In genomic region chr18:58287626-58288289, GRCh38 we compare ENCODE assay signal across 17 cellular contexts.
A peak's percentile ranks its signal among the peaks of the same experiment; 100 is the strongest.
DNase-seq lines count a peak whose midpoint lies in the region; ATAC-seq, FAIRE-seq and TF ChIP-seq lines count a peak whose summit lies in the region.
"Had no signal": no experiment of that assay in that cellular context is flagged by ENCODE, and none has a peak within 500 bp of the region (broad histone marks: within the 10 kb centered on the region; RNA-seq: fewer than 3 reads in every experiment).

No MANE protein-coding gene starts in this region.

- FAIRE-seq in A549 (lab: Jason Lieb, UNC) = no peak

- no peak overlapping the region for H2BK12ac ChIP-seq in mesenchymal stem cell (ENCODE audit: low read length in 2 of 2)

- H3K79me2 ChIP-seq in mammary epithelial cell (ENCODE audit: insufficient read depth, low read length) = peaks cover 98% of the 10 kb centered on the region
- H3K79me2 ChIP-seq: parathyroid adenoma had no signal

- no peak overlapping the region for H3K4ac ChIP-seq in mesenchymal stem cell (ENCODE audit: low read depth in 1 of 2, low read length in 2 of 2)

- H3K18ac ChIP-seq in mesenchymal stem cell (ENCODE audit: low read depth in 1 of 2, low read length in 2 of 2) = no peak overlapping the region

- dilution Hi-C loops in mammary epithelial cell (cut with HindIII; ENCODE audit: low sequenced_read_pairs) = loop anchor here (5.0 kb wide), 1 partner anchor 65 kb away; no protein-coding TSS in a partner anchor

- H3K9ac ChIP-seq in HUES48 (ENCODE audit: low read depth, low read length) = no peak overlapping the region
- H3K9ac ChIP-seq in mammary epithelial cell (ENCODE audit: insufficient read depth, low read length) = peak overlapping the region; percentile 43
- H3K9ac ChIP-seq in mesenchymal stem cell (ENCODE audit: low read length) = no peak overlapping the region
- H3K9ac ChIP-seq: GM23248, parathyroid adenoma had no signal

- TF ChIP-seq RAD21 in A549 (conservative IDR thresholded peaks at IDR 0.05 in 1 of 2, IDR thresholded peaks at IDR 0.05 in 1 of 2) = no peak

- H3K4me1 ChIP-seq in A549 (peaks cover 60% of the 10 kb centered on the region), HUES48 (ENCODE audit: control insufficient read depth, insufficient read depth, low read length) (peaks cover 32% of the 10 kb centered on the region), mammary epithelial cell (ENCODE audit: insufficient read depth, low read length) (peaks cover 58% of the 10 kb centered on the region), mesenchymal stem cell (ENCODE audit: control insufficient read depth, insufficient read depth, low read depth, low read length) (peaks cover 6% of the 10 kb centered on the region)

- BruUV-seq in mammary epithelial cell (replicated peaks; lab: Mats Ljungman, UMichigan) = no TSS peak

- H4K8ac ChIP-seq in mesenchymal stem cell (ENCODE audit: low read length) = no peak overlapping the region

- H3K23ac ChIP-seq in mesenchymal stem cell (ENCODE audit: low read length in 2 of 2) = no peak overlapping the region

- no peak overlapping the region for H2BK15ac ChIP-seq in mesenchymal stem cell (ENCODE audit: low read depth, poor library complexity, severe bottlenecking)

- no peak overlapping the region for H2BK5ac ChIP-seq in mesenchymal stem cell (ENCODE audit: low read depth, low read length, poor library complexity, severe bottlenecking)

- H3K27ac ChIP-seq in A549 (peak overlapping the region; percentile 60 to 69; a peak in 5 of 6 replicates), HUES48 (ENCODE audit: low read depth, low read length) (peak overlapping the region; percentile 18), mammary epithelial cell (ENCODE audit: insufficient read depth, low read depth, low read length) (peak overlapping the region; percentile 70), mesenchymal stem cell (ENCODE audit: low read length, poor library complexity, severe bottlenecking) (no peak overlapping the region)
- H3K27ac ChIP-seq: GM23248, parathyroid adenoma had no signal

- no peak overlapping the region for H2BK120ac ChIP-seq in mesenchymal stem cell (ENCODE audit: low read depth, low read length)

- no peak overlapping the region for H3K14ac ChIP-seq in mesenchymal stem cell (ENCODE audit: low read length in 2 of 2)

- H3K36me3 Mint-ChIP-seq in nephron (ENCODE audit: low read depth) = peaks cover 7% of the 10 kb centered on the region
- no peaks in the 10 kb centered on the region for H3K36me3 Mint-ChIP-seq in activated T-cell treated with anti-CD3 and anti-CD28 coated beads, Interleukin-2, amount 50 U/mL, for 24 hours (ENCODE audit: low read depth)
- H3K36me3 Mint-ChIP-seq in T-helper 2 cell treated with Interferon-gamma antibody and Interleukin-4, amounts not matched to agents 5 μg/mL and 100 μg/mL, for 36 hours (ENCODE audit: low read depth) = no peaks in the 10 kb centered on the region
- H3K36me3 Mint-ChIP-seq: activated naive CD8-positive, alpha-beta T cell treated with anti-CD3 and anti-CD28 coated beads, Interleukin-2, amount 10 ng/mL, durations not matched to agents 7 days and 5 days had no signal

- peaks cover 26% of the 10 kb centered on the region for H3K79me1 ChIP-seq in mesenchymal stem cell (replicated peaks; ENCODE audit: low read length, poor library complexity, severe bottlenecking)

- no peaks in the 10 kb centered on the region for H4K20me1 ChIP-seq in mammary epithelial cell (ENCODE audit: insufficient read depth, low read length)

- peak in 1 of 2 experiments; percentile 43; a peak in 3 of 6 replicates for ATAC-seq in A549
- ATAC-seq: effector memory CD8-positive, alpha-beta T cell had no signal

- H3K4me3 ChIP-seq in A549 (no peak overlapping the region), HUES48 (ENCODE audit: low read depth, low read length) (no peak overlapping the region), mammary epithelial cell (replicated peaks in 1 of 3; ENCODE audit: insufficient read depth in 1 of 3, low read depth in 2 of 3, low read length in 3 of 3) (peak overlapping the region in 1 of 3 experiments; percentile 10), mesenchymal stem cell (ENCODE audit: insufficient read depth in 1 of 2, low read depth in 1 of 2, low read length in 2 of 2) (no peak overlapping the region)
- H3K4me3 ChIP-seq: GM23248 had no signal

- no peak overlapping the region for H4K91ac ChIP-seq in mesenchymal stem cell (ENCODE audit: low read length)

- no peak for TF ChIP-seq POLR2A in A549 (IDR thresholded peaks at IDR 0.05; ENCODE audit: low read length)

- H3K36me3 ChIP-seq in HUES48 (ENCODE audit: control insufficient read depth, insufficient read depth, low read length) (no peaks in the 10 kb centered on the region), mammary epithelial cell (ENCODE audit: insufficient read depth, low read length) (no peaks in the 10 kb centered on the region), mesenchymal stem cell (ENCODE audit: control insufficient read depth in 1 of 2, insufficient read depth in 2 of 2, low read depth in 1 of 2, low read length in 2 of 2) (peaks cover 0 to 8% of the 10 kb centered on the region in 2 experiments)

- H3K27me3 Mint-ChIP-seq in nephron (ENCODE audit: low read depth) = no peaks in the 10 kb centered on the region
- H3K27me3 Mint-ChIP-seq in activated T-cell treated with anti-CD3 and anti-CD28 coated beads, Interleukin-2, amount 50 U/mL, for 24 hours = no peaks in the 10 kb centered on the region
- peaks cover 22% of the 10 kb centered on the region for H3K27me3 Mint-ChIP-seq in T-helper 2 cell treated with Interferon-gamma antibody and Interleukin-4, amounts not matched to agents 5 μg/mL and 100 μg/mL, for 36 hours (ENCODE audit: low read depth)

- H3K4me2 ChIP-seq in A549 = peak overlapping the region; percentile 83
- H3K4me2 ChIP-seq in mammary epithelial cell (ENCODE audit: insufficient read depth, low read depth, low read length) = peak overlapping the region; percentile 75
- H3K4me2 ChIP-seq in mesenchymal stem cell (ENCODE audit: low read length, poor library complexity, severe bottlenecking) = no peak overlapping the region

- H3K4me3 Mint-ChIP-seq in nephron = peak overlapping the region in 1 of 3 experiments; percentile 7
- H3K4me3 Mint-ChIP-seq in activated T-cell treated with anti-CD3 and anti-CD28 coated beads, Interleukin-2, amount 50 U/mL, for 24 hours = no peak overlapping the region
- H3K4me3 Mint-ChIP-seq in T-helper 2 cell treated with Interferon-gamma antibody and Interleukin-4, amounts not matched to agents 5 μg/mL and 100 μg/mL, for 36 hours = no peak overlapping the region
- H3K4me3 Mint-ChIP-seq: activated naive CD8-positive, alpha-beta T cell treated with anti-CD3 and anti-CD28 coated beads, Interleukin-2, amount 10 ng/mL, durations not matched to agents 7 days and 5 days; effector memory CD8-positive, alpha-beta T cell; T-helper 1 cell treated with Interleukin-12 subunit alpha and Interleukin-12 subunit beta and Interleukin-4 antibody, amounts not matched to agents 30 μg/mL and 1 μg/mL, for 36 hours had no signal

- 32% methylated on average over 8 of the region's 8 CpGs for WGBS in A549 (ENCODE audit: missing lambda C conversion rate)
- 14% methylated on average over 8 of the region's 8 CpGs for WGBS in mammary epithelial cell (ENCODE audit: low coverage, missing lambda C conversion rate)
- WGBS in mesenchymal stem cell = 95% methylated on average over 7 of the region's 8 CpGs

- intact Hi-C loops in mammary epithelial cell (cut with micrococcal nuclease) = no loop called here

- H3K9me3 Mint-ChIP-seq in nephron = no peaks in the 10 kb centered on the region
- no peaks in the 10 kb centered on the region for H3K9me3 Mint-ChIP-seq in activated T-cell treated with anti-CD3 and anti-CD28 coated beads, Interleukin-2, amount 50 U/mL, for 24 hours
- H3K9me3 Mint-ChIP-seq in T-helper 2 cell treated with Interferon-gamma antibody and Interleukin-4, amounts not matched to agents 5 μg/mL and 100 μg/mL, for 36 hours = no peaks in the 10 kb centered on the region
- H3K9me3 Mint-ChIP-seq: activated naive CD8-positive, alpha-beta T cell treated with anti-CD3 and anti-CD28 coated beads, Interleukin-2, amount 10 ng/mL, durations not matched to agents 7 days and 5 days; effector memory CD8-positive, alpha-beta T cell; T-helper 1 cell treated with Interleukin-12 subunit alpha and Interleukin-12 subunit beta and Interleukin-4 antibody, amounts not matched to agents 30 μg/mL and 1 μg/mL, for 36 hours had no signal

- CTCF ChIA-PET in A549 (lab: Yijun Ruan, JAX) = interaction anchor here (0.6 kb wide), 1 partner anchor 838 kb away, joined by 3 read pairs; no protein-coding TSS in a partner anchor
- CTCF ChIA-PET in mammary epithelial cell (lab: Charles Lee; ENCODE audit: low non-redundant PET) = no interaction called here

- H3K27ac Mint-ChIP-seq in nephron = peak overlapping the region; percentile 70 to 91 (median 76)
- no peak overlapping the region for H3K27ac Mint-ChIP-seq in activated T-cell treated with anti-CD3 and anti-CD28 coated beads, Interleukin-2, amount 50 U/mL, for 24 hours
- no peak overlapping the region for H3K27ac Mint-ChIP-seq in T-helper 2 cell treated with Interferon-gamma antibody and Interleukin-4, amounts not matched to agents 5 μg/mL and 100 μg/mL, for 36 hours
- H3K27ac Mint-ChIP-seq: activated naive CD8-positive, alpha-beta T cell treated with anti-CD3 and anti-CD28 coated beads, Interleukin-2, amount 10 ng/mL, durations not matched to agents 7 days and 5 days; effector memory CD8-positive, alpha-beta T cell; T-helper 1 cell treated with Interleukin-12 subunit alpha and Interleukin-12 subunit beta and Interleukin-4 antibody, amounts not matched to agents 30 μg/mL and 1 μg/mL, for 36 hours had no signal

- POLR2A ChIA-PET in A549 (lab: Yijun Ruan, JAX) = no interaction called here

- no peak for TF ChIP-seq EP300 in A549 (IDR thresholded peaks at IDR 0.05)

- no peak overlapping the region for H2AK5ac ChIP-seq in mesenchymal stem cell (ENCODE audit: low read length, severe bottlenecking)

- DNase-seq in A549 (ENCODE audit: low read depth in 1 of 2, low spot score in 1 of 2) (peak in 1 of 2 experiments; percentile 30), mammary epithelial cell (no peak), mesenchymal stem cell (no peak), epidermal melanocyte (ENCODE audit: insufficient read length, low spot score) (no peak)
- DNase-seq in activated T-cell treated with anti-CD3 and anti-CD28 coated beads, Interleukin-2, amount 50 U/mL, for 24 hours = no peak
- no peak for DNase-seq in T-helper 2 cell treated with Interferon-gamma antibody and Interleukin-4, amounts not matched to agents 5 μg/mL and 100 μg/mL, for 36 hours (ENCODE audit: low spot score)
- DNase-seq: activated CD8-positive, alpha-beta memory T cell treated with anti-CD3 and anti-CD28 coated beads for 24 hours; activated naive CD8-positive, alpha-beta T cell treated with anti-CD3 and anti-CD28 coated beads, Interleukin-2, amount 10 ng/mL, durations not matched to agents 7 days and 5 days; effector memory CD8-positive, alpha-beta T cell; GDM1; GM23248; Karpas-422; NCI-H446 treated with DMSO at 0.1 percent for 48 hours had no signal

- peaks cover 75% of the 10 kb centered on the region for H3K4me1 Mint-ChIP-seq in nephron
- H3K4me1 Mint-ChIP-seq in activated T-cell treated with anti-CD3 and anti-CD28 coated beads, Interleukin-2, amount 50 U/mL, for 24 hours (ENCODE audit: low read depth) = no peaks in the 10 kb centered on the region
- no peaks in the 10 kb centered on the region for H3K4me1 Mint-ChIP-seq in T-helper 2 cell treated with Interferon-gamma antibody and Interleukin-4, amounts not matched to agents 5 μg/mL and 100 μg/mL, for 36 hours (ENCODE audit: low read depth)

- H2AFZ ChIP-seq in mammary epithelial cell (ENCODE audit: low read depth, low read length) (peak overlapping the region; percentile 5), mesenchymal stem cell (ENCODE audit: low read depth, low read length) (no peak overlapping the region)
- H2AFZ ChIP-seq: GM23248, parathyroid adenoma had no signal

- in situ Hi-C loops in mammary epithelial cell (cut with MboI; ENCODE audit: low sequenced_read_pairs in 2 of 2) = no loop called here

- TF ChIP-seq CTCF in A549 (IDR thresholded peaks at IDR 0.05) (no peak), mammary epithelial cell (conservative IDR thresholded peaks at IDR 0.05 in 1 of 2, IDR thresholded peaks at IDR 0.05 in 1 of 2; ENCODE audit: extremely low read depth in 1 of 2, insufficient read depth in 1 of 2, low read depth in 1 of 2, low read length in 2 of 2) (no peak), nephron (IDR thresholded peaks at IDR 0.05; ENCODE audit: unreplicated experiment in 3 of 3) (no peak)

- H3K9me3 ChIP-seq in A549 = no peaks in the 10 kb centered on the region
- H3K9me3 ChIP-seq in HUES48 (ENCODE audit: control insufficient read depth, insufficient read depth, low read length) = no peaks in the 10 kb centered on the region
- H3K9me3 ChIP-seq in mammary epithelial cell (replicated peaks; ENCODE audit: insufficient read depth, low read length) = no peaks in the 10 kb centered on the region
- H3K9me3 ChIP-seq in mesenchymal stem cell (ENCODE audit: control insufficient read depth, low read length) = no peaks in the 10 kb centered on the region

- no peaks in the 10 kb centered on the region for H3K27me3 ChIP-seq in HUES48 (ENCODE audit: control insufficient read depth, insufficient read depth, low read length)
- H3K27me3 ChIP-seq in mammary epithelial cell (ENCODE audit: insufficient read depth, low read length) = no peaks in the 10 kb centered on the region
- H3K27me3 ChIP-seq in mesenchymal stem cell (ENCODE audit: control insufficient read depth in 1 of 2, insufficient read depth in 1 of 2, low read length in 2 of 2) = no peaks in the 10 kb centered on the region

Comparison
In these comparisons a context has a peak if more than half of its experiments do, and no peak if none do; other contexts are left out.
1. H3K27ac Mint-ChIP-seq: peak in nephron (3 of 3); none in activated T-cell treated with anti-CD3 and anti-CD28 coated beads, Interleukin-2, amount 50 U/mL, for 24 hours (single experiment) and T-helper 2 cell treated with Interferon-gamma antibody and Interleukin-4, amounts not matched to agents 5 μg/mL and 100 μg/mL, for 36 hours (single experiment).